Comparison of ENCODE assay signal across 7 cellular contexts in genomic region chr14:100221419-100222218, GRCh38. TPM values are rescaled to one million over a fixed set of nuclear protein-coding genes. Genes with fewer than 3 reads are reported as not detected.
DNase-seq lines count a peak whose midpoint lies in the region; ATAC-seq lines count a peak whose summit lies in the region.

No MANE protein-coding gene starts in this region.

- H3K4me1 Mint-ChIP-seq in stimulated activated effector memory CD8-positive, alpha-beta T cell treated with anti-CD3 and anti-CD28 coated beads, Interleukin-12 subunit alpha, Interleukin-12 subunit beta, amount 100 ng/mL, for 72 hours = peaks cover 6% of the 10 kb centered on the region

- peak; percentile 98 for ATAC-seq in GM18511 (IDR thresholded peaks at IDR 0.05; ENCODE audit: unreplicated experiment)
- peak; percentile 82 for ATAC-seq in HG02763 (IDR thresholded peaks at IDR 0.05; ENCODE audit: unreplicated experiment)
- peak; percentile 96 for ATAC-seq in stimulated activated effector memory CD8-positive, alpha-beta T cell treated with anti-CD3 and anti-CD28 coated beads, Interleukin-12 subunit alpha, Interleukin-12 subunit beta, amount 100 ng/mL, for 72 hours

- H3K27ac Mint-ChIP-seq in stimulated activated effector memory CD8-positive, alpha-beta T cell treated with anti-CD3 and anti-CD28 coated beads, Interleukin-12 subunit alpha, Interleukin-12 subunit beta, amount 100 ng/mL, for 72 hours = no peak overlapping the region

- peak; percentile 32 for DNase-seq in NCI-H2081 treated with DMSO at 0.1 percent for 48 hours (lab: John Stamatoyannopoulos, UW)
- DNase-seq in activated CD4-positive, alpha-beta T cell treated with anti-CD3 and anti-CD28 coated beads for 1 hour = peak; percentile 58
- peak; percentile 51 for DNase-seq in effector CD8-positive, alpha-beta T cell (lab: John Stamatoyannopoulos, UW)
- DNase-seq in stimulated activated effector memory CD8-positive, alpha-beta T cell treated with anti-CD3 and anti-CD28 coated beads, Interleukin-12 subunit alpha, Interleukin-12 subunit beta, amount 100 ng/mL, for 72 hours (ENCODE audit: low spot score in 2 of 2) = peak; percentile 37 to 75

- no peak overlapping the region for H3K4me3 Mint-ChIP-seq in stimulated activated effector memory CD8-positive, alpha-beta T cell treated with anti-CD3 and anti-CD28 coated beads, Interleukin-12 subunit alpha, Interleukin-12 subunit beta, amount 100 ng/mL, for 72 hours

- no peaks in the 10 kb centered on the region for H3K27me3 ChIP-seq in mononuclear cell (ENCODE audit: insufficient read depth, low read length)

- no peaks in the 10 kb centered on the region for H3K9me3 Mint-ChIP-seq in stimulated activated effector memory CD8-positive, alpha-beta T cell treated with anti-CD3 and anti-CD28 coated beads, Interleukin-12 subunit alpha, Interleukin-12 subunit beta, amount 100 ng/mL, for 72 hours

- peak overlapping the region; percentile 47 for H3K4me3 ChIP-seq in mononuclear cell (ENCODE audit: low read length)

- H3K9me3 ChIP-seq in mononuclear cell (ENCODE audit: low read depth, low read length) = no peaks in the 10 kb centered on the region

- H3K36me3 Mint-ChIP-seq in stimulated activated effector memory CD8-positive, alpha-beta T cell treated with anti-CD3 and anti-CD28 coated beads, Interleukin-12 subunit alpha, Interleukin-12 subunit beta, amount 100 ng/mL, for 72 hours = peaks cover 3% of the 10 kb centered on the region

- peaks cover 55% of the 10 kb centered on the region for H3K4me1 ChIP-seq in mononuclear cell (ENCODE audit: insufficient read depth, low read length)

RNA-seq across cellular contexts. Expression of gene YY1, which starts 17.3 kb away (rescaled TPM):
- 80.5 TPM for total RNA-seq in mononuclear cell

Comparison
In these comparisons a context has a peak if more than half of its experiments do, and no peak if none do; other contexts are left out.
1. Peak in every context shown above with its lines: DNase-seq, ATAC-seq and H3K4me3 ChIP-seq.